Comparison of ENCODE assay signal across 9 cellular contexts in genomic region chr7:99653269-99653668, GRCh38. TPM values are rescaled to one million over a fixed set of nuclear protein-coding genes. Genes with fewer than 3 reads are reported as not detected.
"Had no signal": no experiment of that assay in that cellular context is flagged by ENCODE, and none has a peak within 500 bp of the region (broad histone marks: within the 10 kb centered on the region; RNA-seq: fewer than 3 reads in every experiment).

No MANE protein-coding gene starts in this region.

RNA-seq across cellular contexts. Expression of gene CYP3A5, which starts 26.5 kb away (rescaled TPM):
- total RNA-seq: dermis blood vessel endothelial cell, endothelial cell of umbilical vein, glomerular endothelial cell, heart right ventricle, lung microvascular endothelial cell, myocyte had no signal
- polyA plus RNA-seq: endothelial cell of umbilical vein had no signal

RNA-seq across cellular contexts. Expression of gene TMEM225B, which starts 55.2 kb away (rescaled TPM):
- total RNA-seq: endothelial cell of umbilical vein, gastrocnemius medialis, glomerular endothelial cell, kidney epithelial cell, left ventricle myocardium superior, lung microvascular endothelial cell had no signal
